Comparison of ENCODE assay signal across 3 cellular contexts in the genomic region with DNA sequence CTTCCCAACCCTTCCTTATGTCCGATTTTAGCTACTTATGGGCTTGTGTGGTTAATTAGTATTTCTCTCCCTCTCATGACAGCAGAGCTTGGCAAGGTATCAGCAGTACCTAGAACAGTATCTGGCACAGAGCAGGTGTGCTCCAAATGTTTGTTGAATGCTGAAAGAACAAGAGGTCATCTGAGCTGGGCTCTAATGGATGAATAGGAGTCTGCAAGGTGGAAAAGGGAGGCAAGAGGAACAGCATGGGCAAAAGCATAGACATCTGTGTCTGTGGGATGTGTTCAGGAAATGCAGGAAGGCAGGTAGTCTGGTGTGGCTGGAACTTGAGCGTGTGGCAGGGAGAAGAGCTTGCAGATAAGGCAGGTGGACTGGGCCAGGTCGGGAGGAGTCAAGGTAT.
A peak's percentile ranks its signal among the peaks of the same experiment; 100 is the strongest.
TF ChIP-seq lines count a peak whose summit lies in the region.

No MANE protein-coding gene starts in this region.

TF ChIP-seq in SK-N-SH treated with all-trans-retinoic acid at 6 μM for 48 hours, 23 proteins besides CTCF, POLR2A, EP300 and RAD21 (continued from another document):
- TF ChIP-seq, protein P1, sequence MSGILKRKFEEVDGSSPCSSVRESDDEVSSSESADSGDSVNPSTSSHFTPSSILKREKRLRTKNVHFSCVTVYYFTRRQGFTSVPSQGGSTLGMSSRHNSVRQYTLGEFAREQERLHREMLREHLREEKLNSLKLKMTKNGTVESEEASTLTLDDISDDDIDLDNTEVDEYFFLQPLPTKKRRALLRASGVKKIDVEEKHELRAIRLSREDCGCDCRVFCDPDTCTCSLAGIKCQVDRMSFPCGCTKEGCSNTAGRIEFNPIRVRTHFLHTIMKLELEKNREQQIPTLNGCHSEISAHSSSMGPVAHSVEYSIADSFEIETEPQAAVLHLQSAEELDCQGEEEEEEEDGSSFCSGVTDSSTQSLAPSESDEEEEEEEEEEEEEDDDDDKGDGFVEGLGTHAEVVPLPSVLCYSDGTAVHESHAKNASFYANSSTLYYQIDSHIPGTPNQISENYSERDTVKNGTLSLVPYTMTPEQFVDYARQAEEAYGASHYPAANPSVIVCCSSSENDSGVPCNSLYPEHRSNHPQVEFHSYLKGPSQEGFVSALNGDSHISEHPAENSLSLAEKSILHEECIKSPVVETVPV (CRISPR knock-in tag; IDR thresholded peaks at IDR 0.05), result no peak
- TF ChIP-seq ZFP3 (CRISPR knock-in tag; IDR thresholded peaks at IDR 0.05), result peak; percentile 63

TF ChIP-seq in SK-N-SH, 30 proteins besides CTCF, POLR2A, EP300 and RAD21 (continued from another document):
- TF ChIP-seq CHD2 (IDR thresholded peaks at IDR 0.05; ENCODE audit: low read length, partially characterized antibody) (no peak), ELF1 (IDR thresholded peaks at IDR 0.05) (no peak), JUND (IDR thresholded peaks at IDR 0.05) (no peak), TEAD4 (IDR thresholded peaks at IDR 0.05; ENCODE audit: borderline replicate concordance, insufficient read depth) (no peak), RFX5 (IDR thresholded peaks at IDR 0.05; ENCODE audit: low read length) (no peak), TAF1 (IDR thresholded peaks at IDR 0.05; ENCODE audit: borderline replicate concordance, low read depth, low read length) (no peak), FOSL2 (IDR thresholded peaks at IDR 0.05; ENCODE audit: borderline replicate concordance, low read depth) (no peak), NFIC (IDR thresholded peaks at IDR 0.05; ENCODE audit: borderline replicate concordance) (no peak)
- TF ChIP-seq, protein P2, sequence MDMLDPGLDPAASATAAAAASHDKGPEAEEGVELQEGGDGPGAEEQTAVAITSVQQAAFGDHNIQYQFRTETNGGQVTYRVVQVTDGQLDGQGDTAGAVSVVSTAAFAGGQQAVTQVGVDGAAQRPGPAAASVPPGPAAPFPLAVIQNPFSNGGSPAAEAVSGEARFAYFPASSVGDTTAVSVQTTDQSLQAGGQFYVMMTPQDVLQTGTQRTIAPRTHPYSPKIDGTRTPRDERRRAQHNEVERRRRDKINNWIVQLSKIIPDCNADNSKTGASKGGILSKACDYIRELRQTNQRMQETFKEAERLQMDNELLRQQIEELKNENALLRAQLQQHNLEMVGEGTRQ (IDR thresholded peaks at IDR 0.05; ENCODE audit: borderline replicate concordance, low read depth, low read length), result no peak

TF ChIP-seq in HEK293, 187 proteins besides CTCF, POLR2A, EP300 and RAD21 (continued from another document):
- TF ChIP-seq ZFP3 (tag by site-specific recombination; IDR thresholded peaks at IDR 0.05; ENCODE audit: low read depth) (peak; percentile 65; the same call in 1 of the 2 replicates), GLI4 (tag by site-specific recombination; IDR thresholded peaks at IDR 0.05) (no peak)
- TF ChIP-seq, protein P3, sequence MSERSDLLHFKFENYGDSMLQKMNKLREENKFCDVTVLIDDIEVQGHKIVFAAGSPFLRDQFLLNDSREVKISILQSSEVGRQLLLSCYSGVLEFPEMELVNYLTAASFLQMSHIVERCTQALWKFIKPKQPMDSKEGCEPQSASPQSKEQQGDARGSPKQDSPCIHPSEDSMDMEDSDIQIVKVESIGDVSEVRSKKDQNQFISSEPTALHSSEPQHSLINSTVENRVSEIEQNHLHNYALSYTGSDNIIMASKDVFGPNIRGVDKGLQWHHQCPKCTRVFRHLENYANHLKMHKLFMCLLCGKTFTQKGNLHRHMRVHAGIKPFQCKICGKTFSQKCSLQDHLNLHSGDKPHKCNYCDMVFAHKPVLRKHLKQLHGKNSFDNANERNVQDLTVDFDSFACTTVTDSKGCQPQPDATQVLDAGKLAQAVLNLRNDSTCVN (tag by site-specific recombination; optimal IDR thresholded peaks at IDR 0.05), result no peak
